8 cellular contexts compared by ENCODE assay signal in genomic region chr12:82685721-82686222, GRCh38. TPM values are rescaled to one million over a fixed set of nuclear protein-coding genes. Genes with fewer than 3 reads are reported as not detected.
DNase-seq lines count a peak whose midpoint lies in the region; ATAC-seq and TF ChIP-seq lines count a peak whose summit lies in the region.

No MANE protein-coding gene starts in this region.

- no peak for TF ChIP-seq POLR2A in right lobe of liver (IDR thresholded peaks at IDR 0.05)

- peak; percentile 76 for TF ChIP-seq CTCF in CD4-positive, alpha-beta T cell (IDR thresholded peaks at IDR 0.05)
- TF ChIP-seq CTCF in dorsolateral prefrontal cortex (IDR thresholded peaks at IDR 0.05 in 54 of 56, conservative IDR thresholded peaks at IDR 0.05 in 2 of 56; ENCODE audit: low read depth in 1 of 56, partially characterized antibody in 56 of 56) (peak; percentile 79 to 99 (median 94)), right lobe of liver (IDR thresholded peaks at IDR 0.05) (peak; percentile 90 to 96 (median 94))

- 0% methylated on average over 14 of the region's 16 CpGs for WGBS in right lobe of liver (ENCODE audit: insufficient coverage, low coverage, low lambda C conversion rate, missing lambda C conversion rate)

- no peaks in the 10 kb centered on the region for H3K9me3 ChIP-seq in CD4-positive, alpha-beta T cell (ENCODE audit: control insufficient read depth, low read length)
- H3K9me3 ChIP-seq in right lobe of liver: no peaks in the 10 kb centered on the region

- peak overlapping the region; percentile 87 for H3K27ac ChIP-seq in CD4-positive, alpha-beta T cell (ENCODE audit: low read depth, low read length)
- H3K27ac ChIP-seq in dorsolateral prefrontal cortex: peak overlapping the region; percentile 80 to 100 (median 99)
- H3K27ac ChIP-seq in right lobe of liver: peak overlapping the region; percentile 94 to 96 (median 96)

- H3K27me3 ChIP-seq in CD4-positive, alpha-beta T cell (ENCODE audit: control insufficient read depth, insufficient read depth, low read length): peaks cover 6% of the 10 kb centered on the region
- H3K27me3 ChIP-seq in dorsolateral prefrontal cortex (no peaks in the 10 kb centered on the region), right lobe of liver (no peaks in the 10 kb centered on the region)

- no peaks in the 10 kb centered on the region for H3K36me3 ChIP-seq in right lobe of liver

- CTCF ChIA-PET in CD4-positive, alpha-beta T cell (lab: Charles Lee): interaction anchor here (0.6 to 2.9 kb wide), 11 partner anchors 8 to 1138 kb away, joined by 3 to 11 read pairs (median 5); partner anchors contain the start of genes CCDC59 and METTL25

- peaks cover 13% of the 10 kb centered on the region for H3K4me1 Mint-ChIP-seq in CD4-positive, alpha-beta T cell (ENCODE audit: low read depth)

- H3K27me3 Mint-ChIP-seq in CD4-positive, alpha-beta T cell: peaks cover 12% of the 10 kb centered on the region

- peak overlapping the region; percentile 92 for H3K4me3 Mint-ChIP-seq in CD4-positive, alpha-beta T cell

- peaks cover 0 to 12% (median 0%) of the 10 kb centered on the region in 4 donors for H3K4me1 ChIP-seq in right lobe of liver

- POLR2A ChIA-PET in CD4-positive, alpha-beta T cell (lab: Charles Lee): interaction anchor here (0.6 to 2.8 kb wide), 3 partner anchors 111 to 328 kb away, joined by 3 to 14 read pairs (median 3); partner anchors contain the start of genes CCDC59 and METTL25

- peak overlapping the region; percentile 84 for H3K27ac Mint-ChIP-seq in CD4-positive, alpha-beta T cell

- H3K9me3 Mint-ChIP-seq in CD4-positive, alpha-beta T cell: no peaks in the 10 kb centered on the region

- ATAC-seq in CD4-positive, alpha-beta T cell (ENCODE audit: poor library complexity): peak; percentile 62
- ATAC-seq in GM19452 (IDR thresholded peaks at IDR 0.05; ENCODE audit: unreplicated experiment) (peak; percentile 62), HG03571 (IDR thresholded peaks at IDR 0.05; ENCODE audit: unreplicated experiment) (peak; percentile 58), right lobe of liver (peak; percentile 81 to 89 (median 84))

- peak; percentile 83 to 92 (median 86) for DNase-seq in CD4-positive, alpha-beta T cell
- DNase-seq in NCI-H748 treated with DMSO at 0.1 percent for 48 hours (lab: John Stamatoyannopoulos, UW) (peak; percentile 92), dorsolateral prefrontal cortex (peak; percentile 93 to 98 (median 97)), right lobe of liver (peak; percentile 96 to 97 (median 97))
- DNase-seq in activated CD4-positive, alpha-beta T cell treated with anti-CD3 and anti-CD28 coated beads, Interleukin-2, amount 50 U/mL, for 48 hours: peak; percentile 95 to 96
- DNase-seq in stimulated activated CD4-positive, alpha-beta T cell treated with anti-CD3 and anti-CD28 coated beads, Interleukin-4, amount 100 ng/mL, for 24 hours: peak; percentile 94

- intact Hi-C loops in CD4-positive, alpha-beta T cell (cut with DNase I, micrococcal nuclease): loop anchor here (5.0 to 10.0 kb wide), 5 partner anchors 323 to 1819 kb away; partner anchors contain the start of genes CCDC59 (in 1 of the 2) and METTL25 (in 1 of the 2)
- intact Hi-C loops in dorsolateral prefrontal cortex (cut with DNase I): loop anchor here (2.0 to 10.0 kb wide), 9 partner anchors 72 to 1817 kb away; no protein-coding TSS in a partner anchor
- intact Hi-C loops in right lobe of liver (cut with DNase I): no loop called here

- peaks cover 14% of the 10 kb centered on the region for H3K36me3 Mint-ChIP-seq in CD4-positive, alpha-beta T cell (ENCODE audit: low read depth)

- H3K4me3 ChIP-seq in dorsolateral prefrontal cortex (peak overlapping the region; percentile 51 to 96 (median 87)), right lobe of liver (peak overlapping the region; percentile 81 to 85 (median 81))

RNA-seq across cellular contexts. Expression of gene TMTC2, which starts 0.9 kb away (rescaled TPM):
- 1 to 10 TPM; 1.8 to 2.1 TPM for total RNA-seq in CD4-positive, alpha-beta T cell
- total RNA-seq in dorsolateral prefrontal cortex (100 to 1,000 TPM in 6 of 120 experiments, 10 to 100 TPM in 114; 20.2 to 179 (median 47.3) TPM), right lobe of liver (1 to 10 TPM in 2 of 6 experiments, under 1 TPM in 4; 0.74 to 1.9 (median 0.96) TPM)

Comparison
In these comparisons a context has a peak if more than half of its experiments do, and no peak if none do; other contexts are left out.
1. Peak in every context shown above with its lines: DNase-seq, ATAC-seq, H3K4me3 ChIP-seq and H3K27ac ChIP-seq.
2. RNA of gene TMTC2, which starts 0.9 kb away (total RNA-seq): 20.2 to 179 TPM in dorsolateral prefrontal cortex; 1.8 to 2.1 TPM in CD4-positive, alpha-beta T cell and 0.74 to 1.9 TPM in right lobe of liver; every median in the first group is over 4 times any median in the second.
3. intact Hi-C loops: an anchor here in CD4-positive, alpha-beta T cell (5.0 to 10.0 kb wide) and dorsolateral prefrontal cortex (2.0 to 10.0 kb wide); none called in right lobe of liver.